Comparison of ENCODE assay signal across 8 cellular contexts in the genomic region with DNA sequence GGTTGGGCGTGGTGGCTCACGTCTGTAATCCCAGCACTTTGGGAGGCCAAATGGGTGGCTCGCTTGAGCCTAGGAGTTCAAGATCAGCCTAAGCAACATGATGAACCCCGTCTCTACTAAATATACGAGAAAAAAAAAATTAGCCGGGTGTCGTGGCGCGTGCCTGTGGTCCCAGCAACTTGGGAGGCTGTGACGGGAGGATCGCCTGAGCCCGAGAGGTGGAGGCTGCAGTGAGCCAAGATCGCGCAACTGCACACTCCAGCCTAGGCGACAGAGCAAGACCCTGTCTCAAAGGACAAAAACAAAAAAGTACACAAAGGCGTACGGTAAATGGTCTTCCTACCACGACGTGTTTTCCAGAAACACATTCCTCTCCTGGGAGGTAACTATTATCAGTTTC. TPM values are rescaled to one million over a fixed set of nuclear protein-coding genes. Genes with fewer than 3 reads are reported as not detected.
DNase-seq lines count a peak whose midpoint lies in the region; ATAC-seq and TF ChIP-seq lines count a peak whose summit lies in the region.

No MANE protein-coding gene starts in this region.

- peaks cover 10% of the 10 kb centered on the region for H3K36me3 Mint-ChIP-seq in natural killer cell treated with Interleukin-12 subunit alpha and Interleukin-12 subunit beta and Interleukin-15 and Interleukin-18, amount 100 ng/mL, for 72 hours

- H3K27me3 ChIP-seq in AG04450 (ENCODE audit: control insufficient read depth, insufficient read depth, low read length) (peaks cover 5% of the 10 kb centered on the region), KMS-11 (ENCODE audit: insufficient read depth, low read depth) (no peaks in the 10 kb centered on the region)

- H3K27ac Mint-ChIP-seq in natural killer cell treated with Interleukin-12 subunit alpha and Interleukin-12 subunit beta and Interleukin-15 and Interleukin-18, amount 100 ng/mL, for 72 hours: peak overlapping the region; percentile 94 to 97

- peak overlapping the region; percentile 65 for H3K4me2 ChIP-seq in KMS-11

- peaks cover 36% of the 10 kb centered on the region for H3K79me2 ChIP-seq in KMS-11 (ENCODE audit: insufficient read depth, low read depth)

- peaks cover 6% of the 10 kb centered on the region; the same call in 1 of the 2 replicates for H3K36me3 ChIP-seq in KMS-11 (ENCODE audit: insufficient read depth)

- no peaks in the 10 kb centered on the region for H4K20me1 ChIP-seq in KMS-11 (ENCODE audit: insufficient read depth)

- H3K9ac ChIP-seq in KMS-11: peak overlapping the region; percentile 94; the same call in 1 of the 2 replicates

- peaks cover 17% of the 10 kb centered on the region for H3K4me1 ChIP-seq in KMS-11 (ENCODE audit: low read depth, poor library complexity, severe bottlenecking)

- no peak for DNase-seq in AG04450 (ENCODE audit: low read depth, low spot score)
- DNase-seq in choroid plexus epithelial cell (ENCODE audit: low read depth): no peak
- DNase-seq in natural killer cell treated with Interleukin-12 subunit alpha and Interleukin-12 subunit beta and Interleukin-15 and Interleukin-18, amount 100 ng/mL, for 72 hours (ENCODE audit: low spot score): no peak
- no peak for DNase-seq in COLO668 (lab: John Stamatoyannopoulos, UW; ENCODE audit: unreplicated experiment)
- no peak for DNase-seq in NCI-H446 (lab: John Stamatoyannopoulos, UW)
- no peak for DNase-seq in HuH-7.5 (ENCODE audit: low spot score)

- H2AFZ ChIP-seq in KMS-11 (ENCODE audit: low read depth): peak overlapping the region; percentile 67

- H3K4me1 Mint-ChIP-seq in natural killer cell treated with Interleukin-12 subunit alpha and Interleukin-12 subunit beta and Interleukin-15 and Interleukin-18, amount 100 ng/mL, for 72 hours (ENCODE audit: low read depth in 2 of 2): peaks cover 19% of the 10 kb centered on the region in 2 donors

- CTCF ChIA-PET in AG04450 (lab: Charles Lee): interaction anchor here (1.0 to 1.2 kb wide), 2 partner anchors 20 to 146 kb away, joined by 3 to 4 read pairs; no protein-coding TSS in a partner anchor

- TF ChIP-seq CTCF in AG04450 (IDR thresholded peaks at IDR 0.05; ENCODE audit: low read depth, low read length): no peak
- TF ChIP-seq CTCF in KMS-11 (conservative IDR thresholded peaks at IDR 0.05; ENCODE audit: low read depth, low read length): no peak
- no peak for TF ChIP-seq CTCF in choroid plexus epithelial cell (conservative IDR thresholded peaks at IDR 0.05; ENCODE audit: low read depth, low read length)

- POLR2A ChIA-PET in AG04450 (lab: Yijun Ruan, JAX): interaction anchor here (0.7 kb wide), 1 partner anchor 101 kb away, joined by 3 read pairs; no protein-coding TSS in a partner anchor

- peaks cover 6 to 12% of the 10 kb centered on the region in 2 donors for H3K27me3 Mint-ChIP-seq in natural killer cell treated with Interleukin-12 subunit alpha and Interleukin-12 subunit beta and Interleukin-15 and Interleukin-18, amount 100 ng/mL, for 72 hours

- peak overlapping the region; percentile 99 for H3K4me3 Mint-ChIP-seq in natural killer cell treated with Interleukin-12 subunit alpha and Interleukin-12 subunit beta and Interleukin-15 and Interleukin-18, amount 100 ng/mL, for 72 hours

- no peaks in the 10 kb centered on the region; the same call in 1 of the 2 replicates for H3K9me3 ChIP-seq in AG04450 (ENCODE audit: control insufficient read depth, insufficient read depth, low read length)

- H3K4me3 ChIP-seq in AG04450 (ENCODE audit: low read depth, low read length) (peak overlapping the region; percentile 91; the same call in 1 of the 2 replicates), KMS-11 (IDR thresholded peaks at IDR 0.05; ENCODE audit: insufficient read depth, low read depth, low read length) (no peak overlapping the region), choroid plexus epithelial cell (ENCODE audit: low read depth, low read length) (peak overlapping the region; percentile 76)

- no peak for ATAC-seq in natural killer cell treated with Interleukin-12 subunit alpha and Interleukin-12 subunit beta and Interleukin-15 and Interleukin-18, amount 100 ng/mL, for 72 hours
- ATAC-seq in HG02973 (IDR thresholded peaks at IDR 0.05; ENCODE audit: unreplicated experiment): no peak

- H3K9me3 Mint-ChIP-seq in natural killer cell treated with Interleukin-12 subunit alpha and Interleukin-12 subunit beta and Interleukin-15 and Interleukin-18, amount 100 ng/mL, for 72 hours: no peaks in the 10 kb centered on the region

- no peak overlapping the region for H3K27ac ChIP-seq in AG04450 (ENCODE audit: low read depth, low read length)
- H3K27ac ChIP-seq in KMS-11: peak overlapping the region; percentile 96

RNA-seq across cellular contexts. Expression of gene BDP1, which starts 0.5 kb away (rescaled TPM):
- 10.5 and 14.4 TPM in 2 replicates for polyA plus RNA-seq in AG04450 (2011; rRNA removed)
- 8.9 and 19.6 TPM in 2 replicates for polyA minus RNA-seq in AG04450 (2011; rRNA and poly(A)+ RNA removed)
- total RNA-seq in natural killer cell treated with Interleukin-12 subunit alpha and Interleukin-12 subunit beta and Interleukin-15 and Interleukin-18, amount 100 ng/mL, for 72 hours: 10 to 100 TPM; 32.1 to 52.4 TPM
